28 cellular contexts compared by ENCODE assay signal in the genomic region with DNA sequence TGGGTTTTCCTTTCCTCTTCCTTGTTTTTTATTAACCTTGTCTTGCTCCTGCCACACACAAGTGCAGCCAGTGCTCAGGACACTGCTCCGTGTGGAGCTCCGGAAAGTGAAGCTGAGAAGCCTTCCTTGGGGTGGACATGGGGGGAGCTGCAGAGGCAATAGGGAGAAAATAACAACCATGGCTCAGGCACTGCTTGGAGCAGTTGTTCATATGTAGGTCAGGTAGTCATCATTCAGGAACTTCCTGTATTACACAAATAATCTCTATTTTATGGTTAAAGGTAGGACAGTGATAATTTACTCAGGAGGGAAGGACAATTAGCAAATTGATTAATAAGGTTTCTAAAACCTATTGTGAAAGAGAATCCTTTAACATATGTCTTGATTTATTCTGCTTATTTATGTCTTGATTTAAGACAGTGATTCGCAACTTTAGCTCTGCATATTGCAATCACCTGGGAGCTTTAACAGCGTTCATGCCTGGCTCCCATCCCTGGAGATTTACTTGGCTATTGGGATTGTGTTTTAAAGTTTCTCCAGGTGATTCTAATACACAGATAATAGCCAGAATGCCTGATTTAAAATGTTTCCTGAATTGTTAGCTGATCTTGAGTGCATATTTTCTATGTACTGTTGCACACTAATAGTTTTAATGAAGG.
A peak's percentile ranks its signal among the peaks of the same experiment; 100 is the strongest.
DNase-seq lines count a peak whose midpoint lies in the region; ATAC-seq lines count a peak whose summit lies in the region.
"Had no signal": no experiment of that assay in that cellular context is flagged by ENCODE, and none has a peak within 500 bp of the region (broad histone marks: within the 10 kb centered on the region; RNA-seq: fewer than 3 reads in every experiment).

No MANE protein-coding gene starts in this region.

- H3K36me3 ChIP-seq in MG63: no peaks in the 10 kb centered on the region
- H3K36me3 ChIP-seq: ascending aorta, left ventricle myocardium inferior, ovary, thoracic aorta had no signal

- peak overlapping the region; percentile 42 for H3K27ac ChIP-seq in epithelial cell of prostate
- H3K27ac ChIP-seq: dorsolateral prefrontal cortex, hepatocyte, left ventricle myocardium inferior, ovary, thoracic aorta had no signal

- H3K4me3 Mint-ChIP-seq in activated T-helper 1 cell treated with anti-CD3 and anti-CD28 coated beads, Interleukin-12 subunit alpha, Interleukin-12 subunit beta, Interleukin-2, Interleukin-4 antibody, amounts not matched to agents 30 ng/mL and 10 ng/mL and 1 ng/mL, durations not matched to agents 14 hours and 24 hours and 36 hours: no peak overlapping the region
- H3K4me3 Mint-ChIP-seq in stimulated activated memory B cell treated with anti-CD40 and anti-IgM and Interleukin-4, amounts not matched to agents 10 μg/mL and 1 μg/mL and 100 μg/mL, for 72 hours: no peak overlapping the region
- H3K4me3 Mint-ChIP-seq: activated naive CD8-positive, alpha-beta T cell; central memory CD8-positive, alpha-beta T cell; naive thymus-derived CD8-positive, alpha-beta T cell had no signal

- intact Hi-C loops in activated T-helper 1 cell treated with anti-CD3 and anti-CD28 coated beads, Interleukin-12 subunit alpha, Interleukin-12 subunit beta, Interleukin-2, Interleukin-4 antibody, amounts not matched to agents 30 ng/mL and 10 ng/mL and 1 ng/mL, durations not matched to agents 14 hours and 24 hours and 36 hours (cut with micrococcal nuclease): no loop called here

- H3K4me3 ChIP-seq in MG63: no peak overlapping the region
- H3K4me3 ChIP-seq: ascending aorta, dorsolateral prefrontal cortex, hepatocyte, left ventricle myocardium inferior, ovary, thoracic aorta had no signal

- H3K27ac Mint-ChIP-seq in activated T-helper 1 cell treated with anti-CD3 and anti-CD28 coated beads, Interleukin-12 subunit alpha, Interleukin-12 subunit beta, Interleukin-2, Interleukin-4 antibody, amounts not matched to agents 30 ng/mL and 10 ng/mL and 1 ng/mL, durations not matched to agents 14 hours and 24 hours and 36 hours: peak overlapping the region; percentile 36
- peak overlapping the region; percentile 99 for H3K27ac Mint-ChIP-seq in stimulated activated memory B cell treated with anti-CD40 and anti-IgM and Interleukin-4, amounts not matched to agents 10 μg/mL and 1 μg/mL and 100 μg/mL, for 72 hours
- H3K27ac Mint-ChIP-seq: activated naive CD8-positive, alpha-beta T cell; naive thymus-derived CD8-positive, alpha-beta T cell had no signal

- ATAC-seq in stimulated activated memory B cell treated with anti-CD40 and anti-IgM and Interleukin-4, amounts not matched to agents 10 μg/mL and 1 μg/mL and 100 μg/mL, for 72 hours: no peak
- no peak for ATAC-seq in GM18519 (IDR thresholded peaks at IDR 0.05; ENCODE audit: low FRiP score, unreplicated experiment)
- ATAC-seq: naive thymus-derived CD8-positive, alpha-beta T cell; Right ventricle myocardium inferior had no signal

- H3K9me3 ChIP-seq in MG63: no peaks in the 10 kb centered on the region
- H3K9me3 ChIP-seq: ascending aorta, left ventricle myocardium inferior, ovary, thoracic aorta had no signal

- H3K27me3 Mint-ChIP-seq in activated T-helper 1 cell treated with anti-CD3 and anti-CD28 coated beads, Interleukin-12 subunit alpha, Interleukin-12 subunit beta, Interleukin-2, Interleukin-4 antibody, amounts not matched to agents 30 ng/mL and 10 ng/mL and 1 ng/mL, durations not matched to agents 14 hours and 24 hours and 36 hours (ENCODE audit: insufficient read depth): no peaks in the 10 kb centered on the region
- no peaks in the 10 kb centered on the region for H3K27me3 Mint-ChIP-seq in stimulated activated memory B cell treated with anti-CD40 and anti-IgM and Interleukin-4, amounts not matched to agents 10 μg/mL and 1 μg/mL and 100 μg/mL, for 72 hours
- H3K27me3 Mint-ChIP-seq: activated naive CD8-positive, alpha-beta T cell; central memory CD8-positive, alpha-beta T cell; naive thymus-derived CD8-positive, alpha-beta T cell had no signal

- no peaks in the 10 kb centered on the region for H3K27me3 ChIP-seq in MG63
- H3K27me3 ChIP-seq: ascending aorta, dorsolateral prefrontal cortex, hepatocyte, ovary had no signal

- peaks cover 37% of the 10 kb centered on the region for H3K36me3 Mint-ChIP-seq in activated T-helper 1 cell treated with anti-CD3 and anti-CD28 coated beads, Interleukin-12 subunit alpha, Interleukin-12 subunit beta, Interleukin-2, Interleukin-4 antibody, amounts not matched to agents 30 ng/mL and 10 ng/mL and 1 ng/mL, durations not matched to agents 14 hours and 24 hours and 36 hours (ENCODE audit: low read depth)
- peaks cover 36% of the 10 kb centered on the region for H3K36me3 Mint-ChIP-seq in stimulated activated memory B cell treated with anti-CD40 and anti-IgM and Interleukin-4, amounts not matched to agents 10 μg/mL and 1 μg/mL and 100 μg/mL, for 72 hours

- DNase-seq in HT-29 (ENCODE audit: low spot score): peak; percentile 37
- no peak for DNase-seq in activated T-helper 1 cell treated with anti-CD3 and anti-CD28 coated beads, Interleukin-12 subunit alpha, Interleukin-12 subunit beta, Interleukin-2, Interleukin-4 antibody, amounts not matched to agents 30 ng/mL and 10 ng/mL and 1 ng/mL, durations not matched to agents 14 hours and 24 hours and 36 hours (ENCODE audit: low spot score)
- DNase-seq in epithelial cell of prostate (ENCODE audit: low read depth, low spot score): no peak
- no peak for DNase-seq in NCI-H2227 treated with DMSO at 0.1 percent for 48 hours (lab: John Stamatoyannopoulos, UW)
- no peak for DNase-seq in COLO829 (ENCODE audit: low spot score)
- no peak for DNase-seq in MG63
- DNase-seq: activated CD4-positive, alpha-beta T cell treated with anti-CD3 and anti-CD28 coated beads, Interleukin-2, amount 50 U/mL, for 4 hours; activated CD4-positive, CD25-positive, alpha-beta regulatory T cell; activated CD8-positive, alpha-beta memory T cell treated with anti-CD3 and anti-CD28 coated beads, Interleukin-2, amount 50 U/mL, for 4 hours; dorsolateral prefrontal cortex; left ventricle myocardium inferior; midbrain; naive thymus-derived CD8-positive, alpha-beta T cell; NCI-H1092; NCI-H187; NCI-H69; ovary; stimulated activated CD4-positive, alpha-beta T cell treated with anti-CD3 and anti-CD28 coated beads, Interleukin-4, amount 100 ng/mL, for 24 hours; stimulated activated naive CD4-positive, alpha-beta T cell treated with Interleukin-2 at 50 U/mL for 16 hours; T1000 had no signal

- no peaks in the 10 kb centered on the region for H3K9me3 Mint-ChIP-seq in activated T-helper 1 cell treated with anti-CD3 and anti-CD28 coated beads, Interleukin-12 subunit alpha, Interleukin-12 subunit beta, Interleukin-2, Interleukin-4 antibody, amounts not matched to agents 30 ng/mL and 10 ng/mL and 1 ng/mL, durations not matched to agents 14 hours and 24 hours and 36 hours
- H3K9me3 Mint-ChIP-seq in stimulated activated memory B cell treated with anti-CD40 and anti-IgM and Interleukin-4, amounts not matched to agents 10 μg/mL and 1 μg/mL and 100 μg/mL, for 72 hours: no peaks in the 10 kb centered on the region
- H3K9me3 Mint-ChIP-seq: central memory CD8-positive, alpha-beta T cell; naive thymus-derived CD8-positive, alpha-beta T cell had no signal

- peaks cover 78% of the 10 kb centered on the region for H3K4me1 Mint-ChIP-seq in activated T-helper 1 cell treated with anti-CD3 and anti-CD28 coated beads, Interleukin-12 subunit alpha, Interleukin-12 subunit beta, Interleukin-2, Interleukin-4 antibody, amounts not matched to agents 30 ng/mL and 10 ng/mL and 1 ng/mL, durations not matched to agents 14 hours and 24 hours and 36 hours (ENCODE audit: low read depth)
- peaks cover 93% of the 10 kb centered on the region for H3K4me1 Mint-ChIP-seq in stimulated activated memory B cell treated with anti-CD40 and anti-IgM and Interleukin-4, amounts not matched to agents 10 μg/mL and 1 μg/mL and 100 μg/mL, for 72 hours
